8 cellular contexts compared by ENCODE assay signal in the genomic region with DNA sequence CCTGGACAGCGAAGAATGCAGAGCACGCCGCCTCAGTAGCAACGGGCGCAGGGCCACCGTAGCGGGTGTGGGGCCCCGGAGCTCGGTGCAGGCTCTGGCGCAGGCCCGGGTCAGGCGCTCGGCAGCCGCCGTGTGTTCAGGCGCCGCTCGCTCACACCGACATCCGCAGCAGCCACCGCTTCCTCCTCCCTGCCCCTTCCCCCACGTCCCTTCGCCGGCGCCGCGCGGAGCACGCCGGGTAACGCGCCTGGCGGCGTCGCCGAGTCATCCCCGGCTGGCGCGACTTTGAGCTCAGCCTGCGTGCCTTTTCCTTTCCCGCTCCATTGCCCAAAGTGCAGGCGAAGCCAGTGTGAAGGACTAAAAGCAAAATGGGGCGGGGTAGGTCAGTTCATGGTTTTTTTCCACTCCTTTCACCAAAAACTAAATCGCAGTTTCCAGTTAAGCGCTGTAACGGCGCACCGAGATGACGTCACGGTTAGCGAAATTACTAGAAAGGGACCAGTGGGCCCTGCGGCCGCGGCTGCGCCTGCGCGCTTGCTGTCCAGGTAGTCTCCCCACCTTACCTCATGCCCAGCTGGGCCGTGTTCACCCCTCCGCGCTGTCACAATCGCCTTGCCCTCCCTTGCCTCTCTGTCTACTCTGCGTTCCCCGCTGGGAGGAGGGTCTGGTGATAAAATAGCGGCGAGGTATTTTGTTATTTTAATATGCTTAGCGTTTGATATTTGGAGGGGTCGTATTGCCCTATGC.
DNase-seq lines count a peak whose midpoint lies in the region; ATAC-seq and FAIRE-seq lines count a peak whose summit lies in the region.

A gene (minus strand): TSS at position 191 of the 747 bp plus-strand sequence. CDS start 279 bp downstream, outside the sequence.

- peaks cover 28 to 31% of the 10 kb centered on the region in 2 donors for H3K4me1 Mint-ChIP-seq in effector memory CD8-positive, alpha-beta T cell (ENCODE audit: low read depth in 2 of 2)
- H3K4me1 Mint-ChIP-seq in memory B cell: peaks cover 26% of the 10 kb centered on the region

- peak; percentile 51 for FAIRE-seq in HTR-8/SVneo (lab: Jason Lieb, UNC)

- H3K27ac Mint-ChIP-seq in effector memory CD8-positive, alpha-beta T cell: peak within 1 kb of the TSS; percentile 99 to 100
- peak within 1 kb of the TSS; percentile 100 for H3K27ac Mint-ChIP-seq in memory B cell

- H3K4me3 Mint-ChIP-seq in effector memory CD8-positive, alpha-beta T cell: peak within 1 kb of the TSS; percentile 96 to 99
- peak within 1 kb of the TSS; percentile 100 for H3K4me3 Mint-ChIP-seq in memory B cell

- peak; percentile 94 for DNase-seq in COR-L47 (lab: John Stamatoyannopoulos, UW)
- peak; percentile 93 for DNase-seq in HTR-8/SVneo (ENCODE audit: insufficient read length, low spot score)
- peak; percentile 60 for DNase-seq in NOMO-1 treated with DMSO at 0.1 percent for 48 hours (lab: John Stamatoyannopoulos, UW; ENCODE audit: unreplicated experiment)
- DNase-seq in activated CD8-positive, alpha-beta memory T cell treated with anti-CD3 and anti-CD28 coated beads for 4 hours (ENCODE audit: low read depth in 2 of 2): peak; percentile 86
- peak; percentile 89 to 92 (median 90) for DNase-seq in effector memory CD8-positive, alpha-beta T cell
- DNase-seq in memory B cell (ENCODE audit: low spot score in 2 of 2): peak; percentile 90 to 95
- DNase-seq in stimulated activated CD8-positive, alpha-beta memory T cell treated with anti-CD3 and anti-CD28 coated beads, Interleukin-12 subunit alpha, Interleukin-12 subunit beta, amount 100 ng/mL, for 1 hour (ENCODE audit: low read depth): peak; percentile 87

- peaks cover 28% of the 10 kb centered on the region for H3K36me3 Mint-ChIP-seq in effector memory CD8-positive, alpha-beta T cell (ENCODE audit: insufficient read depth)
- no peaks in the 10 kb centered on the region for H3K36me3 Mint-ChIP-seq in memory B cell

- peak; percentile 76 for ATAC-seq in GM21381 (IDR thresholded peaks at IDR 0.05; ENCODE audit: unreplicated experiment)
- peak; percentile 83 for ATAC-seq in effector memory CD8-positive, alpha-beta T cell (replicated peaks)
- peak; percentile 82 for ATAC-seq in memory B cell (ENCODE audit: low read depth)

- no peaks in the 10 kb centered on the region for H3K9me3 Mint-ChIP-seq in effector memory CD8-positive, alpha-beta T cell
- no peaks in the 10 kb centered on the region for H3K9me3 Mint-ChIP-seq in memory B cell

- no peaks in the 10 kb centered on the region for H3K27me3 Mint-ChIP-seq in effector memory CD8-positive, alpha-beta T cell
- H3K27me3 Mint-ChIP-seq in memory B cell: no peaks in the 10 kb centered on the region

Comparison
In these comparisons a context has a peak if more than half of its experiments do, and no peak if none do; other contexts are left out.
1. Peak in every context shown above with its lines: DNase-seq and ATAC-seq.